ENCODE assay signal across 1 cellular context in genomic region chr7:56048763-56049162, GRCh38.
TF ChIP-seq lines count a peak whose summit lies in the region.

No MANE protein-coding gene starts in this region.

TF ChIP-seq in HCT116, 20 proteins besides CTCF, POLR2A, EP300 and RAD21:
- peak; percentile 29; the same call in 1 of the 2 replicates for TF ChIP-seq MAX (IDR thresholded peaks at IDR 0.05)
